Comparison of ENCODE assay signal across 8 cellular contexts in genomic region chr5:31639488-31640011, GRCh38. TPM values are rescaled to one million over a fixed set of nuclear protein-coding genes. Genes with fewer than 3 reads are reported as not detected.
DNase-seq lines count a peak whose midpoint lies in the region; ATAC-seq lines count a peak whose summit lies in the region.

No MANE protein-coding gene starts in this region.

- H3K9ac ChIP-seq in HUES48 (ENCODE audit: low read depth, low read length) = no peak overlapping the region

- no peaks in the 10 kb centered on the region for H3K36me3 Mint-ChIP-seq in central memory CD8-positive, alpha-beta T cell (ENCODE audit: insufficient read depth)
- no peaks in the 10 kb centered on the region for H3K36me3 Mint-ChIP-seq in naive B cell

- H3K9me3 ChIP-seq in HUES48 (ENCODE audit: control insufficient read depth, insufficient read depth, low read length) = no peaks in the 10 kb centered on the region

- H3K27ac ChIP-seq in HUES48 (ENCODE audit: low read depth, low read length) = no peak overlapping the region

- H3K27ac Mint-ChIP-seq in central memory CD8-positive, alpha-beta T cell (ENCODE audit: low read depth) = no peak overlapping the region
- no peak overlapping the region for H3K27ac Mint-ChIP-seq in naive B cell

- H3K27me3 Mint-ChIP-seq in central memory CD8-positive, alpha-beta T cell = peaks cover 18% of the 10 kb centered on the region
- peaks cover 29 to 35% (median 32%) of the 10 kb centered on the region in 3 donors for H3K27me3 Mint-ChIP-seq in naive B cell

- peaks cover 14% of the 10 kb centered on the region for H3K4me1 ChIP-seq in HUES48 (ENCODE audit: control insufficient read depth, insufficient read depth, low read length)

- DNase-seq in central memory CD8-positive, alpha-beta T cell (ENCODE audit: low spot score in 2 of 2) = no peak
- DNase-seq in naive B cell = no peak
- DNase-seq in NCI-H2171 treated with DMSO at 0.1 percent for 48 hours (lab: John Stamatoyannopoulos, UW) = no peak
- no peak for DNase-seq in NCI-H1092 (lab: John Stamatoyannopoulos, UW)
- no peak for DNase-seq in ecto neural progenitor cell (ENCODE audit: low spot score)
- no peak for DNase-seq in GDM1 (lab: John Stamatoyannopoulos, UW)

- H3K36me3 ChIP-seq in HUES48 (ENCODE audit: control insufficient read depth, insufficient read depth, low read length) = no peaks in the 10 kb centered on the region

- H3K4me3 Mint-ChIP-seq in central memory CD8-positive, alpha-beta T cell = peak overlapping the region; percentile 74
- H3K4me3 Mint-ChIP-seq in naive B cell = peak overlapping the region in 5 of 8 donors; percentile 62 to 87 (median 73)

- no peaks in the 10 kb centered on the region for H3K9me3 Mint-ChIP-seq in central memory CD8-positive, alpha-beta T cell
- H3K9me3 Mint-ChIP-seq in naive B cell = peaks cover 0 to 2% (median 0%) of the 10 kb centered on the region in 7 donors

- ATAC-seq in central memory CD8-positive, alpha-beta T cell (replicated peaks; ENCODE audit: extremely low read depth, poor library complexity, severe bottlenecking) = peak; percentile 11
- ATAC-seq in naive B cell (ENCODE audit: low read depth in 2 of 2) = no peak

- H3K4me1 Mint-ChIP-seq in central memory CD8-positive, alpha-beta T cell = peaks cover 7% of the 10 kb centered on the region
- peaks cover 0 to 15% (median 12%) of the 10 kb centered on the region in 3 donors for H3K4me1 Mint-ChIP-seq in naive B cell

- H3K4me3 ChIP-seq in GM08714 (ENCODE audit: low read length) (peak overlapping the region; percentile 60; the same call in 1 of the 2 replicates), HUES48 (ENCODE audit: low read depth, low read length) (peak overlapping the region; percentile 84)

- H3K27me3 ChIP-seq in HUES48 (ENCODE audit: control insufficient read depth, insufficient read depth, low read length) = peaks cover 23% of the 10 kb centered on the region

RNA-seq across cellular contexts. Expression of gene PDZD2, which starts 0.6 kb away (rescaled TPM):
- under 1 TPM in 5 of 6 donors, not detected in 1; 0.05 to 0.24 (median 0.06) TPM for polyA plus RNA-seq in naive B cell (ENCODE audit: low read depth in 6 of 6)
